In the genomic region with DNA sequence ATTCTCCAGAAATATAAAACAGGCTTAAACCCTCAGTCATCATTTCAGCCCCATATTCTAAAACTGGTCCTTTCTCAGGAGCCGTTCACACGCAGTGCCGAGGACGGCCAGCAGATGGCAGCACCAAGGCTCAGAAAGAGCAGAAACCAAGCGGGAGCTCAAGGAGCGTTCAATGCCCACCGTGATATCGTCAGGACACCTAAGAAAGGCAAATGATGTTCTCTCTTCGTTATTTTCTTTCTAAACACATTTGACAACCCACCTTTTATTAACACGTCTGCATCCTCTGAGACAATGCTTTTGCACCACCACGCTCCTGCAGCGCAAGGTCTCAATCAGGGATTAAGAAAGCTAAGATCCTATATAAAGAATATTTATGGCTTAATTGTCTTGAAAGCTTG, we compare ENCODE assay signal across 2 cellular contexts.
TF ChIP-seq lines count a peak whose summit lies in the region.

No MANE protein-coding gene starts in this region.

TF ChIP-seq in HEK293, 187 proteins besides CTCF, POLR2A, EP300 and RAD21:
- peak; percentile 29; the same call in 1 of the 2 replicates for TF ChIP-seq ZNF660 (tag by site-specific recombination; IDR thresholded peaks at IDR 0.05)
- no peak for TF ChIP-seq ZEB2 (tag by site-specific recombination; IDR thresholded peaks at IDR 0.05)
- TF ChIP-seq ZNF654 (tag by site-specific recombination; IDR thresholded peaks at IDR 0.05; ENCODE audit: low read depth): peak; percentile 64
- peak; percentile 57; the same call in 1 of the 2 replicates for TF ChIP-seq ZNF2 (tag by site-specific recombination; IDR thresholded peaks at IDR 0.05)
- no peak for TF ChIP-seq ZNF560 (tag by site-specific recombination; IDR thresholded peaks at IDR 0.05; ENCODE audit: borderline replicate concordance)
- 0 out of 2 replicates have a peak, but pooled peaks have one; percentile 30 for TF ChIP-seq KLF17 (tag by site-specific recombination; IDR thresholded peaks at IDR 0.05)
TF ChIP-seq in HEK293: peak in this region for 4.

TF ChIP-seq in K562, 482 proteins besides CTCF, POLR2A, EP300 and RAD21 (continues in another document):
- TF ChIP-seq SNAPC5 (CRISPR knock-in tag; IDR thresholded peaks at IDR 0.05) (no peak), KLF16 (IDR thresholded peaks at IDR 0.05) (no peak; the same call in 1 of the 2 replicates), BCLAF1 (IDR thresholded peaks at IDR 0.05; ENCODE audit: borderline replicate concordance in 1 of 2, control insufficient read depth in 1 of 2, low read depth in 2 of 2, low read length in 1 of 2) (no peak), ZFP36 (IDR thresholded peaks at IDR 0.05; ENCODE audit: low read depth, low read length, partially characterized antibody) (peak; percentile 48), RAD51 (IDR thresholded peaks at IDR 0.05; ENCODE audit: borderline replicate concordance, low read depth) (no peak), NR2F6 (CRISPR knock-in tag; IDR thresholded peaks at IDR 0.05) (no peak), SUPT5H (IDR thresholded peaks at IDR 0.05) (no peak), KLF1 (tag; IDR thresholded peaks at IDR 0.05) (no peak), ILF3 (IDR thresholded peaks at IDR 0.05; ENCODE audit: borderline replicate concordance) (no peak), RCOR1 (IDR thresholded peaks at IDR 0.05; ENCODE audit: borderline replicate concordance in 1 of 2, low read depth in 2 of 2, low read length in 2 of 2) (0 out of 4 replicates have a peak, but pooled peaks of 1 of the 2 experiments have one; percentile 37), SETDB1 (IDR thresholded peaks at IDR 0.05; ENCODE audit: low read length) (no peak), PHF20 (IDR thresholded peaks at IDR 0.05; ENCODE audit: partially characterized antibody) (no peak), HIVEP1 (CRISPR knock-in tag; IDR thresholded peaks at IDR 0.05) (no peak), BHLHE40 (IDR thresholded peaks at IDR 0.05; ENCODE audit: low read length) (0 out of 2 replicates have a peak, but pooled peaks have one; percentile 26), CREM (IDR thresholded peaks at IDR 0.05; ENCODE audit: low read depth) (0 out of 2 replicates have a peak, but pooled peaks have one; percentile 26), CTCFL (IDR thresholded peaks at IDR 0.05; ENCODE audit: borderline replicate concordance, insufficient read depth, low read depth, low read length, poor library complexity, severe bottlenecking) (peak; percentile 49), RREB1 (CRISPR knock-in tag; IDR thresholded peaks at IDR 0.05) (no peak), HDAC8 (tag; IDR thresholded peaks at IDR 0.05) (no peak), ZNF277 (CRISPR knock-in tag; IDR thresholded peaks at IDR 0.05; ENCODE audit: borderline replicate concordance) (no peak), SAFB (IDR thresholded peaks at IDR 0.05; ENCODE audit: borderline replicate concordance, low read depth, low read length) (no peak), CHD1 (IDR thresholded peaks at IDR 0.05; ENCODE audit: low read length) (no peak), MAFF (IDR thresholded peaks at IDR 0.05; ENCODE audit: low read length) (no peak), ASH1L (IDR thresholded peaks at IDR 0.05; ENCODE audit: borderline replicate concordance, low read depth, partially characterized antibody) (no peak), SPI1 (IDR thresholded peaks at IDR 0.05; ENCODE audit: borderline replicate concordance, low read depth, low read length) (no peak), HDGF (IDR thresholded peaks at IDR 0.05) (no peak), TBL1XR1 (IDR thresholded peaks at IDR 0.05; ENCODE audit: low read length in 2 of 2) (0 out of 4 replicates have a peak, but pooled peaks of 1 of the 2 experiments have one; percentile 31), IRF1 (CRISPR knock-in tag; IDR thresholded peaks at IDR 0.05; ENCODE audit: borderline replicate concordance) (no peak), U2AF2 (optimal IDR thresholded peaks at IDR 0.05; ENCODE audit: low read depth, low read length) (no peak), ADNP (tag; IDR thresholded peaks at IDR 0.05) (no peak), IFI16 (CRISPR knock-in tag; IDR thresholded peaks at IDR 0.05) (no peak)
- TF ChIP-seq, protein P1, sequence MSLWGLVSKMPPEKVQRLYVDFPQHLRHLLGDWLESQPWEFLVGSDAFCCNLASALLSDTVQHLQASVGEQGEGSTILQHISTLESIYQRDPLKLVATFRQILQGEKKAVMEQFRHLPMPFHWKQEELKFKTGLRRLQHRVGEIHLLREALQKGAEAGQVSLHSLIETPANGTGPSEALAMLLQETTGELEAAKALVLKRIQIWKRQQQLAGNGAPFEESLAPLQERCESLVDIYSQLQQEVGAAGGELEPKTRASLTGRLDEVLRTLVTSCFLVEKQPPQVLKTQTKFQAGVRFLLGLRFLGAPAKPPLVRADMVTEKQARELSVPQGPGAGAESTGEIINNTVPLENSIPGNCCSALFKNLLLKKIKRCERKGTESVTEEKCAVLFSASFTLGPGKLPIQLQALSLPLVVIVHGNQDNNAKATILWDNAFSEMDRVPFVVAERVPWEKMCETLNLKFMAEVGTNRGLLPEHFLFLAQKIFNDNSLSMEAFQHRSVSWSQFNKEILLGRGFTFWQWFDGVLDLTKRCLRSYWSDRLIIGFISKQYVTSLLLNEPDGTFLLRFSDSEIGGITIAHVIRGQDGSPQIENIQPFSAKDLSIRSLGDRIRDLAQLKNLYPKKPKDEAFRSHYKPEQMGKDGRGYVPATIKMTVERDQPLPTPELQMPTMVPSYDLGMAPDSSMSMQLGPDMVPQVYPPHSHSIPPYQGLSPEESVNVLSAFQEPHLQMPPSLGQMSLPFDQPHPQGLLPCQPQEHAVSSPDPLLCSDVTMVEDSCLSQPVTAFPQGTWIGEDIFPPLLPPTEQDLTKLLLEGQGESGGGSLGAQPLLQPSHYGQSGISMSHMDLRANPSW (CRISPR knock-in tag; IDR thresholded peaks at IDR 0.05): no peak
- TF ChIP-seq, protein P2, sequence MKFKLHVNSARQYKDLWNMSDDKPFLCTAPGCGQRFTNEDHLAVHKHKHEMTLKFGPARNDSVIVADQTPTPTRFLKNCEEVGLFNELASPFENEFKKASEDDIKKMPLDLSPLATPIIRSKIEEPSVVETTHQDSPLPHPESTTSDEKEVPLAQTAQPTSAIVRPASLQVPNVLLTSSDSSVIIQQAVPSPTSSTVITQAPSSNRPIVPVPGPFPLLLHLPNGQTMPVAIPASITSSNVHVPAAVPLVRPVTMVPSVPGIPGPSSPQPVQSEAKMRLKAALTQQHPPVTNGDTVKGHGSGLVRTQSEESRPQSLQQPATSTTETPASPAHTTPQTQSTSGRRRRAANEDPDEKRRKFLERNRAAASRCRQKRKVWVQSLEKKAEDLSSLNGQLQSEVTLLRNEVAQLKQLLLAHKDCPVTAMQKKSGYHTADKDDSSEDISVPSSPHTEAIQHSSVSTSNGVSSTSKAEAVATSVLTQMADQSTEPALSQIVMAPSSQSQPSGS (CRISPR knock-in tag; IDR thresholded peaks at IDR 0.05): no peak
- TF ChIP-seq, protein P3, sequence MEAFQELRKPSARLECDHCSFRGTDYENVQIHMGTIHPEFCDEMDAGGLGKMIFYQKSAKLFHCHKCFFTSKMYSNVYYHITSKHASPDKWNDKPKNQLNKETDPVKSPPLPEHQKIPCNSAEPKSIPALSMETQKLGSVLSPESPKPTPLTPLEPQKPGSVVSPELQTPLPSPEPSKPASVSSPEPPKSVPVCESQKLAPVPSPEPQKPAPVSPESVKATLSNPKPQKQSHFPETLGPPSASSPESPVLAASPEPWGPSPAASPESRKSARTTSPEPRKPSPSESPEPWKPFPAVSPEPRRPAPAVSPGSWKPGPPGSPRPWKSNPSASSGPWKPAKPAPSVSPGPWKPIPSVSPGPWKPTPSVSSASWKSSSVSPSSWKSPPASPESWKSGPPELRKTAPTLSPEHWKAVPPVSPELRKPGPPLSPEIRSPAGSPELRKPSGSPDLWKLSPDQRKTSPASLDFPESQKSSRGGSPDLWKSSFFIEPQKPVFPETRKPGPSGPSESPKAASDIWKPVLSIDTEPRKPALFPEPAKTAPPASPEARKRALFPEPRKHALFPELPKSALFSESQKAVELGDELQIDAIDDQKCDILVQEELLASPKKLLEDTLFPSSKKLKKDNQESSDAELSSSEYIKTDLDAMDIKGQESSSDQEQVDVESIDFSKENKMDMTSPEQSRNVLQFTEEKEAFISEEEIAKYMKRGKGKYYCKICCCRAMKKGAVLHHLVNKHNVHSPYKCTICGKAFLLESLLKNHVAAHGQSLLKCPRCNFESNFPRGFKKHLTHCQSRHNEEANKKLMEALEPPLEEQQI (IDR thresholded peaks at IDR 0.05): no peak
